Comparison of ENCODE assay signal across 8 cellular contexts in genomic region chr12:114508529-114509129, GRCh38.
A peak's percentile ranks its signal among the peaks of the same experiment; 100 is the strongest.
DNase-seq lines count a peak whose midpoint lies in the region; ATAC-seq and TF ChIP-seq lines count a peak whose summit lies in the region.

No MANE protein-coding gene starts in this region.

- H3K4me1 Mint-ChIP-seq in activated T-helper 1 cell treated with anti-CD3 and anti-CD28 coated beads, Interleukin-12 subunit alpha, Interleukin-12 subunit beta, Interleukin-2, Interleukin-4 antibody, amounts not matched to agents 30 ng/mL and 10 ng/mL and 1 ng/mL, durations not matched to agents 14 hours and 24 hours and 36 hours (ENCODE audit: low read depth): no peaks in the 10 kb centered on the region

- H3K4me3 Mint-ChIP-seq in activated T-helper 1 cell treated with anti-CD3 and anti-CD28 coated beads, Interleukin-12 subunit alpha, Interleukin-12 subunit beta, Interleukin-2, Interleukin-4 antibody, amounts not matched to agents 30 ng/mL and 10 ng/mL and 1 ng/mL, durations not matched to agents 14 hours and 24 hours and 36 hours: no peak overlapping the region

- no peaks in the 10 kb centered on the region for H3K36me3 Mint-ChIP-seq in activated T-helper 1 cell treated with anti-CD3 and anti-CD28 coated beads, Interleukin-12 subunit alpha, Interleukin-12 subunit beta, Interleukin-2, Interleukin-4 antibody, amounts not matched to agents 30 ng/mL and 10 ng/mL and 1 ng/mL, durations not matched to agents 14 hours and 24 hours and 36 hours (ENCODE audit: low read depth)

- H3K27ac ChIP-seq in thoracic aorta: no peak overlapping the region

- H3K27me3 ChIP-seq in thoracic aorta (replicated peaks; ENCODE audit: insufficient read depth): no peaks in the 10 kb centered on the region

- H3K27me3 Mint-ChIP-seq in activated T-helper 1 cell treated with anti-CD3 and anti-CD28 coated beads, Interleukin-12 subunit alpha, Interleukin-12 subunit beta, Interleukin-2, Interleukin-4 antibody, amounts not matched to agents 30 ng/mL and 10 ng/mL and 1 ng/mL, durations not matched to agents 14 hours and 24 hours and 36 hours (ENCODE audit: insufficient read depth): peaks cover 4% of the 10 kb centered on the region

- H3K9me3 Mint-ChIP-seq in activated T-helper 1 cell treated with anti-CD3 and anti-CD28 coated beads, Interleukin-12 subunit alpha, Interleukin-12 subunit beta, Interleukin-2, Interleukin-4 antibody, amounts not matched to agents 30 ng/mL and 10 ng/mL and 1 ng/mL, durations not matched to agents 14 hours and 24 hours and 36 hours: no peaks in the 10 kb centered on the region

- peak; percentile 57 for ATAC-seq in thoracic aorta (ENCODE audit: insufficient number of reproducible peaks, low FRiP score, low read depth)
- ATAC-seq in GM21447 (IDR thresholded peaks at IDR 0.05; ENCODE audit: unreplicated experiment): no peak

- no peaks in the 10 kb centered on the region for H3K36me3 ChIP-seq in thoracic aorta

- H3K27ac Mint-ChIP-seq in activated T-helper 1 cell treated with anti-CD3 and anti-CD28 coated beads, Interleukin-12 subunit alpha, Interleukin-12 subunit beta, Interleukin-2, Interleukin-4 antibody, amounts not matched to agents 30 ng/mL and 10 ng/mL and 1 ng/mL, durations not matched to agents 14 hours and 24 hours and 36 hours: no peak overlapping the region

- no peak overlapping the region for H3K4me3 ChIP-seq in fibroblast of villous mesenchyme (ENCODE audit: low read depth, low read length)
- no peak overlapping the region for H3K4me3 ChIP-seq in thoracic aorta

- TF ChIP-seq CTCF in fibroblast of villous mesenchyme (IDR thresholded peaks at IDR 0.05; ENCODE audit: insufficient read depth, low read depth, low read length): peak; percentile 79
- TF ChIP-seq CTCF in thoracic aorta (IDR thresholded peaks at IDR 0.05): peak; percentile 74

- H3K4me1 ChIP-seq in thoracic aorta (ENCODE audit: control insufficient read depth in 1 of 2, low read depth in 2 of 2): no peaks in the 10 kb centered on the region

- DNase-seq in GM03348 (ENCODE audit: low spot score) (peak; percentile 79), KG1 (lab: John Stamatoyannopoulos, UW) (peak; percentile 7), RPMI8226 (peak; percentile 65), fibroblast of villous mesenchyme (ENCODE audit: low read depth) (peak; percentile 76), occipital lobe (lab: John Stamatoyannopoulos, UW) (peak; percentile 36), thoracic aorta (ENCODE audit: low spot score) (peak; percentile 41)
- DNase-seq in activated T-helper 1 cell treated with anti-CD3 and anti-CD28 coated beads, Interleukin-12 subunit alpha, Interleukin-12 subunit beta, Interleukin-2, Interleukin-4 antibody, amounts not matched to agents 30 ng/mL and 10 ng/mL and 1 ng/mL, durations not matched to agents 14 hours and 24 hours and 36 hours (ENCODE audit: low spot score): peak; percentile 33

- intact Hi-C loops in activated T-helper 1 cell treated with anti-CD3 and anti-CD28 coated beads, Interleukin-12 subunit alpha, Interleukin-12 subunit beta, Interleukin-2, Interleukin-4 antibody, amounts not matched to agents 30 ng/mL and 10 ng/mL and 1 ng/mL, durations not matched to agents 14 hours and 24 hours and 36 hours (cut with micrococcal nuclease): loop anchor here (1.0 to 5.0 kb wide), 3 partner anchors 528 to 1046 kb away; partner anchors contain the start of gene RBM19

- no peaks in the 10 kb centered on the region for H3K9me3 ChIP-seq in thoracic aorta

Comparison
In these comparisons a context has a peak if more than half of its experiments do, and no peak if none do; other contexts are left out.
1. DNase-seq: peak in every context shown above with its lines; median percentile 79 in GM03348; 76 in fibroblast of villous mesenchyme; 65 in RPMI8226; 41 in thoracic aorta; 36 in occipital lobe; 33 in activated T-helper 1 cell treated with anti-CD3 and anti-CD28 coated beads, Interleukin-12 subunit alpha, Interleukin-12 subunit beta, Interleukin-2, Interleukin-4 antibody, amounts not matched to agents 30 ng/mL and 10 ng/mL and 1 ng/mL, durations not matched to agents 14 hours and 24 hours and 36 hours; 7 in KG1.